Comparison of ENCODE assay signal across 14 cellular contexts in genomic region chr1:97832490-97832889, GRCh38.
DNase-seq lines count a peak whose midpoint lies in the region; ATAC-seq and TF ChIP-seq lines count a peak whose summit lies in the region.
"Had no signal": no experiment of that assay in that cellular context is flagged by ENCODE, and none has a peak within 500 bp of the region (broad histone marks: within the 10 kb centered on the region; RNA-seq: fewer than 3 reads in every experiment).

No MANE protein-coding gene starts in this region.

- H3K4me1 ChIP-seq in psoas muscle = no peaks in the 10 kb centered on the region
- H3K4me1 ChIP-seq: esophagus muscularis mucosa had no signal

- ATAC-seq in psoas muscle = no peak
- no peak for ATAC-seq in GM21447 (IDR thresholded peaks at IDR 0.05; ENCODE audit: unreplicated experiment)

- WGBS in psoas muscle, 3 donors = 19 to 39% (median 21%) methylated on average over 2 of the region's 2 CpGs

- no peaks in the 10 kb centered on the region for H3K9me3 ChIP-seq in psoas muscle
- H3K9me3 ChIP-seq: esophagus muscularis mucosa had no signal

- H3K27ac ChIP-seq in psoas muscle = no peak overlapping the region
- H3K27ac ChIP-seq: 22Rv1, esophagus muscularis mucosa had no signal

- DNase-seq in NCI-H1417 (lab: John Stamatoyannopoulos, UW) (peak in 2 of 3 experiments; percentile 28 to 33), NCI-H1417 treated with DMSO at 0.1 percent for 48 hours (lab: John Stamatoyannopoulos, UW) (no peak), NCI-H2029 treated with DMSO at 0.1 percent for 48 hours (lab: John Stamatoyannopoulos, UW) (peak; percentile 53), astrocyte of the hippocampus (ENCODE audit: low read depth, low spot score) (peak; percentile 48), psoas muscle (peak; percentile 22 to 52), pons (ENCODE audit: low spot score) (no peak), GF-D8 (lab: John Stamatoyannopoulos, UW) (no peak)
- DNase-seq: activated B cell treated with CpG ODN at 0.5 μM for 24 hours; activated naive CD8-positive, alpha-beta T cell treated with anti-CD3 and anti-CD28 coated beads, Interleukin-2, amount 10 ng/mL, durations not matched to agents 7 days and 5 days; mesendoderm; nucleus accumbens had no signal

- intact Hi-C loops in psoas muscle (cut with DNase I) = no loop called here

- no peaks in the 10 kb centered on the region for H3K27me3 ChIP-seq in psoas muscle (ENCODE audit: insufficient read depth in 3 of 3, low read length in 2 of 3)
- H3K27me3 ChIP-seq: esophagus muscularis mucosa had no signal

- no peak for TF ChIP-seq CTCF in psoas muscle (IDR thresholded peaks at IDR 0.05)

- peaks cover 0 to 4% of the 10 kb centered on the region in 2 donors for H3K36me3 ChIP-seq in psoas muscle (ENCODE audit: insufficient read depth in 1 of 2, low read depth in 1 of 2)
- H3K36me3 ChIP-seq: esophagus muscularis mucosa had no signal

- H3K4me3 ChIP-seq in psoas muscle = no peak overlapping the region
- H3K4me3 ChIP-seq: esophagus muscularis mucosa had no signal

Comparison
In these comparisons a context has a peak if more than half of its experiments do, and no peak if none do; other contexts are left out.
1. DNase-seq: peak in NCI-H1417 (2 of 3), NCI-H2029 treated with DMSO at 0.1 percent for 48 hours (single experiment), astrocyte of the hippocampus (single experiment) and psoas muscle (2 of 2); none in NCI-H1417 treated with DMSO at 0.1 percent for 48 hours (single experiment), pons (single experiment) and GF-D8 (single experiment).